16 cellular contexts compared by ENCODE assay signal in the genomic region with DNA sequence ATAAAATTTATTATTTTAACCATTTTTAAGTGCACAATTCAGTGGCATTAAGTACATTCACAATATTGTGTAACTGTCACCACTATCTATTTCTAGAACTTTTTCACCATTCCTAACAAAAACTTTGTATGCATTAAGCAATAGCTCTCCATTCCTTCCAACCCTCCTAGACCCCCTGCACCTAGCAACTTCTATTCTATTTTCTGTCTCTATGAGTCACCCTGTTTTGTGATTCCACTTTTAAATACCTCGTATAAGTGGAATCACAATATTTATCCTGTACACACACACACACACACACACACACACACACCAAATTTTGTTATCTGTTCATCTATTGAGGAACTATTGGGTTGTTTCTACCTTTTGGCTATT.
A peak's percentile ranks its signal among the peaks of the same experiment; 100 is the strongest.
DNase-seq lines count a peak whose midpoint lies in the region; ATAC-seq and TF ChIP-seq lines count a peak whose summit lies in the region.
"Had no signal": no experiment of that assay in that cellular context is flagged by ENCODE, and none has a peak within 500 bp of the region (broad histone marks: within the 10 kb centered on the region; RNA-seq: fewer than 3 reads in every experiment).

No MANE protein-coding gene starts in this region.

- peaks cover 75% of the 10 kb centered on the region for H3K4me1 ChIP-seq in CD4-positive, CD25-positive, alpha-beta regulatory T cell (ENCODE audit: control insufficient read depth, insufficient read depth, low read length, poor library complexity, severe bottlenecking)
- peaks cover 3 to 40% of the 10 kb centered on the region in 2 donors for H3K4me1 ChIP-seq in ascending aorta

- H3K27me3 Mint-ChIP-seq in CD4-positive, CD25-positive, alpha-beta regulatory T cell, result no peaks in the 10 kb centered on the region
- peaks cover 3% of the 10 kb centered on the region; the same call in 1 of the 2 replicates for H3K27me3 Mint-ChIP-seq in HFFc6 (ENCODE audit: insufficient read depth)
- H3K27me3 Mint-ChIP-seq in natural killer cell treated with Interleukin-12 subunit alpha and Interleukin-12 subunit beta and Interleukin-15 and Interleukin-18, amount 100 ng/mL, for 72 hours, result no peaks in the 10 kb centered on the region

- H3K4me1 Mint-ChIP-seq in CD4-positive, CD25-positive, alpha-beta regulatory T cell, result peaks cover 38 to 87% (median 68%) of the 10 kb centered on the region in 4 donors
- peaks cover 83% of the 10 kb centered on the region for H3K4me1 Mint-ChIP-seq in HFFc6 (ENCODE audit: low read depth)
- H3K4me1 Mint-ChIP-seq in natural killer cell treated with Interleukin-12 subunit alpha and Interleukin-12 subunit beta and Interleukin-15 and Interleukin-18, amount 100 ng/mL, for 72 hours (ENCODE audit: low read depth in 2 of 2), result peaks cover 75 to 82% of the 10 kb centered on the region in 2 donors

- no peaks in the 10 kb centered on the region for H3K9me3 ChIP-seq in CD4-positive, CD25-positive, alpha-beta regulatory T cell (ENCODE audit: control insufficient read depth in 2 of 2, low read length in 2 of 2)
- H3K9me3 ChIP-seq in ascending aorta, result no peaks in the 10 kb centered on the region
- H3K9me3 ChIP-seq: SJSA1 had no signal

- no peak overlapping the region for H3K27ac ChIP-seq in CD4-positive, CD25-positive, alpha-beta regulatory T cell (ENCODE audit: insufficient read depth, low read length, poor library complexity, severe bottlenecking)
- H3K27ac ChIP-seq in ascending aorta (peak overlapping the region; percentile 60 to 73), caudate nucleus (ENCODE audit: low read depth, low read length) (no peak overlapping the region)
- H3K27ac ChIP-seq: epithelial cell of prostate, SJSA1 had no signal

- peak overlapping the region in 2 of 4 donors; percentile 52 to 61 for H3K4me3 Mint-ChIP-seq in CD4-positive, CD25-positive, alpha-beta regulatory T cell
- H3K4me3 Mint-ChIP-seq in HFFc6, result no peak overlapping the region
- H3K4me3 Mint-ChIP-seq in natural killer cell treated with Interleukin-12 subunit alpha and Interleukin-12 subunit beta and Interleukin-15 and Interleukin-18, amount 100 ng/mL, for 72 hours, result peak overlapping the region; percentile 86
- H3K4me3 Mint-ChIP-seq: CD8-positive, alpha-beta T cell had no signal

- no peak overlapping the region for H3K4me3 ChIP-seq in CD4-positive, CD25-positive, alpha-beta regulatory T cell (ENCODE audit: low read depth, low read length)
- no peak overlapping the region for H3K4me3 ChIP-seq in ascending aorta
- H3K4me3 ChIP-seq: GM12878, SJSA1, skin epidermis had no signal

- DNase-seq in CD4-positive, CD25-positive, alpha-beta regulatory T cell, result no peak
- DNase-seq in HFFc6 (no peak), ascending aorta (ENCODE audit: low spot score in 2 of 2) (no peak), MV-4-11 (lab: John Stamatoyannopoulos, UW) (no peak), caudate nucleus (lab: John Stamatoyannopoulos, UW) (no peak), putamen (ENCODE audit: low spot score) (no peak)
- DNase-seq in natural killer cell treated with Interleukin-12 subunit alpha and Interleukin-12 subunit beta and Interleukin-15 and Interleukin-18, amount 100 ng/mL, for 72 hours (ENCODE audit: low spot score), result no peak
- DNase-seq: activated CD8-positive, alpha-beta memory T cell treated with anti-CD3 and anti-CD28 coated beads, Interleukin-2, amount 50 U/mL, for 4 hours; amygdala; CD8-positive, alpha-beta T cell; NCI-H187; NCI-H446 treated with DMSO at 0.1 percent for 48 hours had no signal

- intact Hi-C loops in ascending aorta (cut with DNase I), result loop anchor here (5.0 to 10.0 kb wide), 2 partner anchors 47 to 156 kb away; no protein-coding TSS in a partner anchor

- H3K27me3 ChIP-seq in CD4-positive, CD25-positive, alpha-beta regulatory T cell (ENCODE audit: control insufficient read depth, insufficient read depth, low read length), result no peaks in the 10 kb centered on the region
- no peaks in the 10 kb centered on the region for H3K27me3 ChIP-seq in ascending aorta
- H3K27me3 ChIP-seq: SJSA1 had no signal

- H3K9me3 Mint-ChIP-seq in CD4-positive, CD25-positive, alpha-beta regulatory T cell, result no peaks in the 10 kb centered on the region
- H3K9me3 Mint-ChIP-seq in HFFc6, result no peaks in the 10 kb centered on the region
- H3K9me3 Mint-ChIP-seq in natural killer cell treated with Interleukin-12 subunit alpha and Interleukin-12 subunit beta and Interleukin-15 and Interleukin-18, amount 100 ng/mL, for 72 hours, result peaks cover 5% of the 10 kb centered on the region
- H3K9me3 Mint-ChIP-seq: CD8-positive, alpha-beta T cell had no signal

- H3K27ac Mint-ChIP-seq in CD4-positive, CD25-positive, alpha-beta regulatory T cell, result peak overlapping the region in 2 of 3 donors; percentile 84 to 98
- H3K27ac Mint-ChIP-seq in HFFc6, result peak overlapping the region; percentile 12
- peak overlapping the region; percentile 93 to 100 for H3K27ac Mint-ChIP-seq in natural killer cell treated with Interleukin-12 subunit alpha and Interleukin-12 subunit beta and Interleukin-15 and Interleukin-18, amount 100 ng/mL, for 72 hours

- TF ChIP-seq CTCF in HFFc6 (IDR thresholded peaks at IDR 0.05), result no peak
- TF ChIP-seq CTCF in ascending aorta (IDR thresholded peaks at IDR 0.05), result no peak

- H3K36me3 Mint-ChIP-seq in CD4-positive, CD25-positive, alpha-beta regulatory T cell, result peaks cover 26% of the 10 kb centered on the region
- peaks cover 22% of the 10 kb centered on the region for H3K36me3 Mint-ChIP-seq in HFFc6 (ENCODE audit: low read depth)
- peaks cover 11% of the 10 kb centered on the region for H3K36me3 Mint-ChIP-seq in natural killer cell treated with Interleukin-12 subunit alpha and Interleukin-12 subunit beta and Interleukin-15 and Interleukin-18, amount 100 ng/mL, for 72 hours

- H3K36me3 ChIP-seq in CD4-positive, CD25-positive, alpha-beta regulatory T cell (ENCODE audit: control insufficient read depth, insufficient read depth, low read length), result peaks cover 6% of the 10 kb centered on the region
- H3K36me3 ChIP-seq in ascending aorta, result no peaks in the 10 kb centered on the region

- ATAC-seq in CD4-positive, CD25-positive, alpha-beta regulatory T cell (ENCODE audit: low read depth in 2 of 2), result no peak
- no peak for ATAC-seq in natural killer cell treated with Interleukin-12 subunit alpha and Interleukin-12 subunit beta and Interleukin-15 and Interleukin-18, amount 100 ng/mL, for 72 hours
- ATAC-seq: CD8-positive, alpha-beta T cell; GM12878 had no signal

Comparison
In these comparisons a context has a peak if more than half of its experiments do, and no peak if none do; other contexts are left out.
1. H3K27ac ChIP-seq: peak in ascending aorta (2 of 2); none in CD4-positive, CD25-positive, alpha-beta regulatory T cell (single experiment) and caudate nucleus (single experiment).
2. H3K27ac Mint-ChIP-seq: peak in every context shown above with its lines; median percentile 96 in natural killer cell treated with Interleukin-12 subunit alpha and Interleukin-12 subunit beta and Interleukin-15 and Interleukin-18, amount 100 ng/mL, for 72 hours; 91 in CD4-positive, CD25-positive, alpha-beta regulatory T cell; 12 in HFFc6.